Comparison of ENCODE assay signal across 21 cellular contexts in genomic region chr1:67898033-67898726, GRCh38.
DNase-seq lines count a peak whose midpoint lies in the region; ATAC-seq, FAIRE-seq and TF ChIP-seq lines count a peak whose summit lies in the region.
"Had no signal": no experiment of that assay in that cellular context is flagged by ENCODE, and none has a peak within 500 bp of the region (broad histone marks: within the 10 kb centered on the region; RNA-seq: fewer than 3 reads in every experiment).

No MANE protein-coding gene starts in this region.

- H3K36me3 ChIP-seq in K562 (ENCODE audit: control insufficient read depth, insufficient read depth, low read length) (no peaks in the 10 kb centered on the region), trophoblast cell (ENCODE audit: control insufficient read depth in 1 of 2, insufficient read depth in 2 of 2, low read length in 2 of 2) (no peaks in the 10 kb centered on the region), SJCRH30 (no peaks in the 10 kb centered on the region)
- H3K36me3 ChIP-seq: Peyer's patch, thoracic aorta had no signal

- H3K36me3 Mint-ChIP-seq in activated T-helper 17 cell treated with anti-CD3 and anti-CD28 coated beads, Interleukin-2, amount 50 U/mL, for 72 hours (ENCODE audit: low read depth): no peaks in the 10 kb centered on the region
- no peaks in the 10 kb centered on the region for H3K36me3 Mint-ChIP-seq in activated T-helper 1 cell treated with anti-CD3 and anti-CD28 coated beads, Interleukin-12 subunit alpha, Interleukin-12 subunit beta, Interleukin-2, Interleukin-4 antibody, amounts not matched to agents 30 ng/mL and 10 ng/mL and 1 ng/mL, durations not matched to agents 14 hours and 24 hours and 36 hours (ENCODE audit: low read depth)
- H3K36me3 Mint-ChIP-seq: stimulated activated memory B cell treated with anti-CD40 and anti-IgM and Interleukin-4, amounts not matched to agents 10 μg/mL and 1 μg/mL and 100 μg/mL, for 72 hours had no signal

- TF ChIP-seq RAD21 in K562 (CRISPR knock-in tag; conservative IDR thresholded peaks at IDR 0.05 in 1 of 2, IDR thresholded peaks at IDR 0.05 in 1 of 2): peak in 1 of 2 experiments; percentile 19; a peak in 1 of 4 replicates

- H3K4me3 ChIP-seq in K562 (no peak overlapping the region), trophoblast cell (ENCODE audit: low read depth, low read length) (no peak overlapping the region), SJCRH30 (no peak overlapping the region)
- H3K4me3 ChIP-seq: Peyer's patch, SK-N-MC, thoracic aorta had no signal

- no peak overlapping the region for H2BK120ac ChIP-seq in trophoblast cell (ENCODE audit: insufficient read depth, low read length, poor library complexity)

- H3K4me1 Mint-ChIP-seq in activated T-helper 17 cell treated with anti-CD3 and anti-CD28 coated beads, Interleukin-2, amount 50 U/mL, for 72 hours: no peaks in the 10 kb centered on the region
- H3K4me1 Mint-ChIP-seq in activated T-helper 1 cell treated with anti-CD3 and anti-CD28 coated beads, Interleukin-12 subunit alpha, Interleukin-12 subunit beta, Interleukin-2, Interleukin-4 antibody, amounts not matched to agents 30 ng/mL and 10 ng/mL and 1 ng/mL, durations not matched to agents 14 hours and 24 hours and 36 hours (ENCODE audit: low read depth): no peaks in the 10 kb centered on the region
- H3K4me1 Mint-ChIP-seq: stimulated activated memory B cell treated with anti-CD40 and anti-IgM and Interleukin-4, amounts not matched to agents 10 μg/mL and 1 μg/mL and 100 μg/mL, for 72 hours had no signal

- ATAC-seq in GM18511 (IDR thresholded peaks at IDR 0.05; ENCODE audit: unreplicated experiment) (peak; percentile 30), K562 (peak; percentile 78)
- no peak for ATAC-seq in activated T-helper 17 cell treated with anti-CD3 and anti-CD28 coated beads, Interleukin-2, amount 50 U/mL, for 72 hours (replicated peaks)
- ATAC-seq: activated CD8-positive, alpha-beta T cell treated with anti-CD3 and anti-CD28 coated beads, Interleukin-2, amount 10 ng/mL, durations not matched to agents 7 days and 5 days; stimulated activated memory B cell treated with anti-CD40 and anti-IgM and Interleukin-4, amounts not matched to agents 10 μg/mL and 1 μg/mL and 100 μg/mL, for 72 hours had no signal

- no peak overlapping the region for H3K23ac ChIP-seq in trophoblast cell (ENCODE audit: low read length)

- peak overlapping the region; percentile 63 for H3K27ac ChIP-seq in K562 (ENCODE audit: extremely low read depth, low read depth, low read length)
- no peak overlapping the region for H3K27ac ChIP-seq in trophoblast cell (ENCODE audit: low read depth, low read length)
- no peak overlapping the region for H3K27ac ChIP-seq in SJCRH30
- H3K27ac ChIP-seq: Peyer's patch, SK-N-MC, thoracic aorta had no signal

- peaks cover 9% of the 10 kb centered on the region for H3K9me3 Mint-ChIP-seq in activated T-helper 17 cell treated with anti-CD3 and anti-CD28 coated beads, Interleukin-2, amount 50 U/mL, for 72 hours
- H3K9me3 Mint-ChIP-seq in activated T-helper 1 cell treated with anti-CD3 and anti-CD28 coated beads, Interleukin-12 subunit alpha, Interleukin-12 subunit beta, Interleukin-2, Interleukin-4 antibody, amounts not matched to agents 30 ng/mL and 10 ng/mL and 1 ng/mL, durations not matched to agents 14 hours and 24 hours and 36 hours: no peaks in the 10 kb centered on the region

- no TSS peak for BruUV-seq in K562 (replicated peaks; lab: Mats Ljungman, UMichigan)

- in situ Hi-C loops in K562 (cut with MboI): no loop called here

- 0 out of 4 replicates have a peak overlapping the region, but pooled peaks of 1 of the 2 experiments have one; percentile 2 for H3K9ac ChIP-seq in K562 (ENCODE audit: insufficient read depth in 1 of 2, low read depth in 2 of 2, low read length in 2 of 2)
- no peak overlapping the region for H3K9ac ChIP-seq in trophoblast cell (ENCODE audit: low read length)

- no peak overlapping the region for H3K4ac ChIP-seq in trophoblast cell (ENCODE audit: low read depth, low read length)

- H3K9me3 ChIP-seq in K562 (replicated peaks; ENCODE audit: control insufficient read depth, insufficient read depth, low read depth, low read length): peaks cover under 1% of the 10 kb centered on the region; the same call in 1 of the 2 replicates
- no peaks in the 10 kb centered on the region for H3K9me3 ChIP-seq in trophoblast cell (ENCODE audit: insufficient read depth, low read depth, low read length)
- no peaks in the 10 kb centered on the region for H3K9me3 ChIP-seq in SJCRH30 (replicated peaks)
- H3K9me3 ChIP-seq: Peyer's patch had no signal

- intact Hi-C loops in K562 (cut with micrococcal nuclease): no loop called here
- intact Hi-C loops in activated T-helper 1 cell treated with anti-CD3 and anti-CD28 coated beads, Interleukin-12 subunit alpha, Interleukin-12 subunit beta, Interleukin-2, Interleukin-4 antibody, amounts not matched to agents 30 ng/mL and 10 ng/mL and 1 ng/mL, durations not matched to agents 14 hours and 24 hours and 36 hours (cut with micrococcal nuclease): no loop called here

- H3K18ac ChIP-seq in trophoblast cell (ENCODE audit: low read length): no peak overlapping the region

- CTCF ChIA-PET in K562 (lab: Yijun Ruan, JAX; ENCODE audit: low intra/inter-chr PET ratio): no interaction called here

- TF ChIP-seq POLR2A in K562 (conservative IDR thresholded peaks at IDR 0.05): no peak

- H2BK12ac ChIP-seq in trophoblast cell (ENCODE audit: low read length): no peak overlapping the region

- H3K79me2 ChIP-seq in K562 (ENCODE audit: control insufficient read depth, insufficient read depth, low read length) (no peaks in the 10 kb centered on the region), trophoblast cell (ENCODE audit: control insufficient read depth, insufficient read depth, low read length, poor library complexity) (no peaks in the 10 kb centered on the region)

- H4K12ac ChIP-seq in trophoblast cell (ENCODE audit: low read depth, low read length): no peak overlapping the region

- peak; percentile 35 for DNase-seq in M059J (ENCODE audit: low read depth)
- DNase-seq in K562 (ENCODE audit: extremely low read depth in 1 of 4, low spot score in 3 of 4): peak in 3 of 4 experiments; percentile 30 to 70 (median 42)
- peak; percentile 15 to 37 for DNase-seq in trophoblast cell
- no peak for DNase-seq in SJCRH30
- no peak for DNase-seq in NCI-H526 (lab: John Stamatoyannopoulos, UW)
- no peak for DNase-seq in activated T-helper 1 cell treated with anti-CD3 and anti-CD28 coated beads, Interleukin-12 subunit alpha, Interleukin-12 subunit beta, Interleukin-2, Interleukin-4 antibody, amounts not matched to agents 30 ng/mL and 10 ng/mL and 1 ng/mL, durations not matched to agents 14 hours and 24 hours and 36 hours (ENCODE audit: low spot score)
- DNase-seq: activated CD8-positive, alpha-beta T cell treated with anti-CD3 and anti-CD28 coated beads, Interleukin-2, amount 10 ng/mL, durations not matched to agents 7 days and 5 days; activated naive CD4-positive, alpha-beta T cell treated with Interleukin-2 at 50 U/mL for 16 hours; activated T-cell treated with anti-CD3 and anti-CD28 coated beads, Interleukin-2, amount 50 U/mL, for 1 hour; anterior cingulate cortex; CD4-positive, alpha-beta T cell; DMS79 treated with DMSO at 0.1 percent for 48 hours; midbrain; NCI-H2227 treated with DMSO at 0.1 percent for 48 hours; Peyer's patch; posterior cingulate gyrus had no signal

- peak overlapping the region; percentile 77 for H2AFZ ChIP-seq in K562 (ENCODE audit: low read depth, low read length)
- H2AFZ ChIP-seq in trophoblast cell (ENCODE audit: insufficient read depth, low read length, poor library complexity): no peak overlapping the region

- POLR2A ChIA-PET in K562 (lab: Yijun Ruan, JAX): interaction anchor here (1.7 kb wide), 1 partner anchor 9 kb away, joined by 10 read pairs; no protein-coding TSS in a partner anchor

- no peaks in the 10 kb centered on the region for H3K79me1 ChIP-seq in trophoblast cell (ENCODE audit: low read length)

- no peak overlapping the region for H3K14ac ChIP-seq in trophoblast cell (ENCODE audit: low read length)

- no peak overlapping the region for H4K8ac ChIP-seq in trophoblast cell (ENCODE audit: low read depth, low read length)

- H3K4me1 ChIP-seq in K562 (replicated peaks in 1 of 2; ENCODE audit: control insufficient read depth in 2 of 2, insufficient read depth in 2 of 2, low read length in 2 of 2): peaks cover 12 to 35% of the 10 kb centered on the region in 2 experiments
- peaks cover 2 to 5% of the 10 kb centered on the region in 2 experiments for H3K4me1 ChIP-seq in trophoblast cell (ENCODE audit: control insufficient read depth in 1 of 2, insufficient read depth in 2 of 2, low read length in 2 of 2)
- no peaks in the 10 kb centered on the region for H3K4me1 ChIP-seq in SJCRH30
- H3K4me1 ChIP-seq: Peyer's patch had no signal

- H2AK5ac ChIP-seq in trophoblast cell (ENCODE audit: low read length): no peak overlapping the region

- H2BK5ac ChIP-seq in trophoblast cell (ENCODE audit: low read depth, low read length, poor library complexity): no peak overlapping the region

- no peak for TF ChIP-seq CTCF in K562 (IDR thresholded peaks at IDR 0.05 in 2 of 3, conservative IDR thresholded peaks at IDR 0.05 in 1 of 3; ENCODE audit: insufficient read depth in 2 of 3, low read depth in 1 of 3, low read length in 3 of 3)

- H3K4me3 Mint-ChIP-seq in activated T-helper 17 cell treated with anti-CD3 and anti-CD28 coated beads, Interleukin-2, amount 50 U/mL, for 72 hours: no peak overlapping the region
- no peak overlapping the region for H3K4me3 Mint-ChIP-seq in activated T-helper 1 cell treated with anti-CD3 and anti-CD28 coated beads, Interleukin-12 subunit alpha, Interleukin-12 subunit beta, Interleukin-2, Interleukin-4 antibody, amounts not matched to agents 30 ng/mL and 10 ng/mL and 1 ng/mL, durations not matched to agents 14 hours and 24 hours and 36 hours
- H3K4me3 Mint-ChIP-seq: activated CD8-positive, alpha-beta T cell treated with anti-CD3 and anti-CD28 coated beads, Interleukin-2, amount 10 ng/mL, durations not matched to agents 7 days and 5 days; CD4-positive, alpha-beta T cell; stimulated activated memory B cell treated with anti-CD40 and anti-IgM and Interleukin-4, amounts not matched to agents 10 μg/mL and 1 μg/mL and 100 μg/mL, for 72 hours had no signal

- H3K9me1 ChIP-seq in K562 (ENCODE audit: control insufficient read depth, insufficient read depth, low read length): no peaks in the 10 kb centered on the region

- H4K91ac ChIP-seq in trophoblast cell (ENCODE audit: low read depth, low read length): no peak overlapping the region

- peak; percentile 92 for TF ChIP-seq EP300 in K562 (IDR thresholded peaks at IDR 0.05; ENCODE audit: low read length)

- WGBS in K562 (ENCODE audit: insufficient coverage, low coverage, missing lambda C conversion rate): 0% methylated on average over 4 of the region's 4 CpGs
- WGBS in trophoblast cell (ENCODE audit: extremely low coverage, insufficient coverage, insufficient read length): no CpG with 5 or more reads among the region's 4 CpGs

- peaks cover 28% of the 10 kb centered on the region for H3K27me3 Mint-ChIP-seq in activated T-helper 17 cell treated with anti-CD3 and anti-CD28 coated beads, Interleukin-2, amount 50 U/mL, for 72 hours
- peaks cover 5% of the 10 kb centered on the region for H3K27me3 Mint-ChIP-seq in activated T-helper 1 cell treated with anti-CD3 and anti-CD28 coated beads, Interleukin-12 subunit alpha, Interleukin-12 subunit beta, Interleukin-2, Interleukin-4 antibody, amounts not matched to agents 30 ng/mL and 10 ng/mL and 1 ng/mL, durations not matched to agents 14 hours and 24 hours and 36 hours (ENCODE audit: insufficient read depth)

- no peaks in the 10 kb centered on the region for H4K20me1 ChIP-seq in K562 (replicated peaks; ENCODE audit: control insufficient read depth, insufficient read depth, low read length)

- FAIRE-seq in K562 (lab: Jason Lieb, UNC): peak; percentile 15

- H3K27ac Mint-ChIP-seq in activated T-helper 17 cell treated with anti-CD3 and anti-CD28 coated beads, Interleukin-2, amount 50 U/mL, for 72 hours: no peak overlapping the region
- H3K27ac Mint-ChIP-seq in activated T-helper 1 cell treated with anti-CD3 and anti-CD28 coated beads, Interleukin-12 subunit alpha, Interleukin-12 subunit beta, Interleukin-2, Interleukin-4 antibody, amounts not matched to agents 30 ng/mL and 10 ng/mL and 1 ng/mL, durations not matched to agents 14 hours and 24 hours and 36 hours: no peak overlapping the region
- H3K27ac Mint-ChIP-seq: activated CD8-positive, alpha-beta T cell treated with anti-CD3 and anti-CD28 coated beads, Interleukin-2, amount 10 ng/mL, durations not matched to agents 7 days and 5 days; CD4-positive, alpha-beta T cell; stimulated activated memory B cell treated with anti-CD40 and anti-IgM and Interleukin-4, amounts not matched to agents 10 μg/mL and 1 μg/mL and 100 μg/mL, for 72 hours had no signal

- no peaks in the 10 kb centered on the region for H3K27me3 ChIP-seq in K562 (ENCODE audit: control insufficient read depth in 2 of 2, insufficient read depth in 2 of 2, low read length in 2 of 2)
- H3K27me3 ChIP-seq in trophoblast cell (ENCODE audit: insufficient read depth, low read length): no peaks in the 10 kb centered on the region
- H3K27me3 ChIP-seq in SJCRH30: no peaks in the 10 kb centered on the region
- H3K27me3 ChIP-seq: Peyer's patch had no signal

- peak overlapping the region; percentile 17; the same call in 1 of the 2 replicates for H3K4me2 ChIP-seq in K562 (ENCODE audit: insufficient read depth, low read length)
- no peak overlapping the region for H3K4me2 ChIP-seq in trophoblast cell (ENCODE audit: low read length)

Comparison
In these comparisons a context has a peak if more than half of its experiments do, and no peak if none do; other contexts are left out.
1. DNase-seq: peak in M059J (single experiment), K562 (3 of 4) and trophoblast cell (2 of 2); none in SJCRH30 (0 of 2), NCI-H526 (0 of 2) and activated T-helper 1 cell treated with anti-CD3 and anti-CD28 coated beads, Interleukin-12 subunit alpha, Interleukin-12 subunit beta, Interleukin-2, Interleukin-4 antibody, amounts not matched to agents 30 ng/mL and 10 ng/mL and 1 ng/mL, durations not matched to agents 14 hours and 24 hours and 36 hours (single experiment).